ENCODE assay signal across 18 cellular contexts in genomic region chr12:98582093-98582492, GRCh38.
"Had no signal": no experiment of that assay in that cellular context is flagged by ENCODE, and none has a peak within 500 bp of the region (broad histone marks: within the 10 kb centered on the region; RNA-seq: fewer than 3 reads in every experiment).

No MANE protein-coding gene starts in this region.

- H3K9me3 ChIP-seq: left lung, thyroid gland had no signal

- H3K4me1 ChIP-seq: left lung, thyroid gland had no signal

- ATAC-seq: activated CD8-positive, alpha-beta T cell treated with anti-CD3 and anti-CD28 coated beads for 36 hours; activated T-cell treated with anti-CD3 and anti-CD28 coated beads, Interleukin-2, amount 50 U/mL, for 4 hours; left lung; natural killer cell treated with Interleukin-12 subunit alpha and Interleukin-12 subunit beta and Interleukin-15 and Interleukin-18, amount 100 ng/mL, for 72 hours; stimulated activated effector memory CD8-positive, alpha-beta T cell treated with anti-CD3 and anti-CD28 coated beads, Interleukin-12 subunit alpha, Interleukin-12 subunit beta, amount 100 ng/mL, for 72 hours; T-helper 17 cell had no signal

- H3K36me3 ChIP-seq: left lung, thyroid gland had no signal

- H3K4me2 ChIP-seq: hepatocyte had no signal

- H3K79me2 ChIP-seq: hepatocyte had no signal

- H2AFZ ChIP-seq: hepatocyte had no signal

- H3K27ac Mint-ChIP-seq: activated CD8-positive, alpha-beta T cell treated with anti-CD3 and anti-CD28 coated beads for 36 hours; memory B cell; natural killer cell treated with Interleukin-12 subunit alpha and Interleukin-12 subunit beta and Interleukin-15 and Interleukin-18, amount 100 ng/mL, for 72 hours; stimulated activated effector memory CD8-positive, alpha-beta T cell treated with anti-CD3 and anti-CD28 coated beads, Interleukin-12 subunit alpha, Interleukin-12 subunit beta, amount 100 ng/mL, for 72 hours; T-helper 17 cell had no signal

- H3K27me3 ChIP-seq: hepatocyte, left lung, thyroid gland had no signal

- H3K4me3 ChIP-seq: hepatocyte, left lung, thyroid gland had no signal

- DNase-seq: activated CD4-positive, alpha-beta T cell treated with anti-CD3 and anti-CD28 coated beads for 4 hours; activated CD8-positive, alpha-beta T cell treated with anti-CD3 and anti-CD28 coated beads for 36 hours; activated effector memory CD4-positive, alpha-beta T cell treated with Interleukin-2 at 50 U/mL for 16 hours; activated naive CD4-positive, alpha-beta T cell treated with anti-CD3 and anti-CD28 coated beads, Interleukin-2, amount 50 U/mL, for 16 hours; activated T-cell treated with anti-CD3 and anti-CD28 coated beads, Interleukin-2, amount 50 U/mL, for 4 hours; amniotic stem cell; cerebellar nuclear complex; effector memory CD4-positive, alpha-beta T cell; kidney; left lung; posterior cingulate gyrus; retina; T-helper 17 cell; thyroid gland had no signal

- H3K27ac ChIP-seq: hepatocyte, left lung, thyroid gland had no signal

- H3K36me3 Mint-ChIP-seq: memory B cell; natural killer cell treated with Interleukin-12 subunit alpha and Interleukin-12 subunit beta and Interleukin-15 and Interleukin-18, amount 100 ng/mL, for 72 hours; stimulated activated effector memory CD8-positive, alpha-beta T cell treated with anti-CD3 and anti-CD28 coated beads, Interleukin-12 subunit alpha, Interleukin-12 subunit beta, amount 100 ng/mL, for 72 hours had no signal

- H3K9me3 Mint-ChIP-seq: activated CD8-positive, alpha-beta T cell treated with anti-CD3 and anti-CD28 coated beads for 36 hours; activated T-cell treated with anti-CD3 and anti-CD28 coated beads, Interleukin-2, amount 50 U/mL, for 4 hours; memory B cell; natural killer cell treated with Interleukin-12 subunit alpha and Interleukin-12 subunit beta and Interleukin-15 and Interleukin-18, amount 100 ng/mL, for 72 hours; stimulated activated effector memory CD8-positive, alpha-beta T cell treated with anti-CD3 and anti-CD28 coated beads, Interleukin-12 subunit alpha, Interleukin-12 subunit beta, amount 100 ng/mL, for 72 hours had no signal
